Comparison of ENCODE assay signal across 8 cellular contexts in genomic region chr2:236177604-236177966, GRCh38. TPM values are rescaled to one million over a fixed set of nuclear protein-coding genes. Genes with fewer than 3 reads are reported as not detected.
DNase-seq lines count a peak whose midpoint lies in the region; ATAC-seq, FAIRE-seq and TF ChIP-seq lines count a peak whose summit lies in the region.

No MANE protein-coding gene starts in this region.

- CTCF ChIA-PET in MCF 10A (lab: Yijun Ruan, JAX), result interaction anchor here (0.6 to 5.3 kb wide), 9 partner anchors 9 to 412 kb away, joined by 3 to 52 read pairs (median 3); no protein-coding TSS in a partner anchor

- peaks cover 3 to 8% of the 10 kb centered on the region in 2 donors for H3K4me1 ChIP-seq in breast epithelium
- H3K4me1 ChIP-seq in small intestine (ENCODE audit: control insufficient read depth in 2 of 2, insufficient read depth in 1 of 2, low read depth in 1 of 2, low read length in 1 of 2), result no peaks in the 10 kb centered on the region

- no peak for TF ChIP-seq POLR2A in breast epithelium (IDR thresholded peaks at IDR 0.05)

- peaks cover 14% of the 10 kb centered on the region for H3K27me3 Mint-ChIP-seq in MCF 10A (ENCODE audit: insufficient read depth, unreplicated experiment)

- FAIRE-seq in small intestine (lab: Jason Lieb, UNC), result no peak

- no peaks in the 10 kb centered on the region for H3K36me3 ChIP-seq in breast epithelium
- H3K36me3 ChIP-seq in small intestine (ENCODE audit: control insufficient read depth in 2 of 2, insufficient read depth in 2 of 2, low read length in 2 of 2), result no peaks in the 10 kb centered on the region

- no peak overlapping the region for H3K27ac Mint-ChIP-seq in MCF 10A (ENCODE audit: low read depth, unreplicated experiment)

- DNase-seq in breast epithelium (ENCODE audit: low spot score in 2 of 2), result no peak
- no peak for DNase-seq in MCF 10A (ENCODE audit: unreplicated experiment)
- DNase-seq in SKM-1 treated with dmso at 0.1 percent for 144 hours (lab: John Stamatoyannopoulos, UW; ENCODE audit: unreplicated experiment), result peak; percentile 51
- peak; percentile 59 for DNase-seq in germinal center (ENCODE audit: low spot score)
- DNase-seq in small intestine, result peak; percentile 19
- DNase-seq in medulla oblongata (ENCODE audit: extremely low spot score), result no peak

- H3K27ac ChIP-seq in breast epithelium, result no peak overlapping the region
- no peak overlapping the region for H3K27ac ChIP-seq in small intestine (ENCODE audit: low read depth in 1 of 2, low read length in 1 of 2)

- H3K9me3 ChIP-seq in breast epithelium, result no peaks in the 10 kb centered on the region
- H3K9me3 ChIP-seq in small intestine (ENCODE audit: control insufficient read depth, low read depth), result no peaks in the 10 kb centered on the region

- intact Hi-C loops in breast epithelium (cut with DNase I; ENCODE audit: low total_unique reads) (loop anchor here (10.0 kb wide), 1 partner anchor 413 kb away; no protein-coding TSS in a partner anchor), MCF 10A (cut with micrococcal nuclease) (no loop called here)

- H3K4me3 Mint-ChIP-seq in MCF 10A (ENCODE audit: unreplicated experiment), result no peak overlapping the region

- H3K9me3 Mint-ChIP-seq in MCF 10A (ENCODE audit: unreplicated experiment), result no peaks in the 10 kb centered on the region

- WGBS in small intestine, 3 donors, result 8 to 14% (median 13%) methylated on average over 20 of the region's 20 CpGs

- BruUV-seq in MCF 10A (replicated peaks; lab: Mats Ljungman, UMichigan), result no TSS peak

- no peak for TF ChIP-seq CTCF in breast epithelium (IDR thresholded peaks at IDR 0.05)
- TF ChIP-seq CTCF in MCF 10A (IDR thresholded peaks at IDR 0.05; ENCODE audit: unreplicated experiment), result no peak

- ATAC-seq in HG02885 (IDR thresholded peaks at IDR 0.05; ENCODE audit: poor library complexity, unreplicated experiment) (no peak), HG03439 (IDR thresholded peaks at IDR 0.05; ENCODE audit: unreplicated experiment) (no peak)

- H3K4me1 Mint-ChIP-seq in MCF 10A (ENCODE audit: insufficient read depth, unreplicated experiment), result peaks cover 13% of the 10 kb centered on the region

- POLR2A ChIA-PET in MCF 10A (lab: Yijun Ruan, JAX), result no interaction called here

- H3K4me3 ChIP-seq in breast epithelium (peak overlapping the region in 2 of 3 donors; percentile 28 to 51), small intestine (ENCODE audit: low read depth in 1 of 2, low read length in 2 of 2) (no peak overlapping the region)

- no peaks in the 10 kb centered on the region for H3K36me3 Mint-ChIP-seq in MCF 10A (ENCODE audit: insufficient read depth, unreplicated experiment)

- peaks cover 8 to 79% of the 10 kb centered on the region in 2 donors for H3K27me3 ChIP-seq in breast epithelium
- peaks cover 19 to 34% of the 10 kb centered on the region in 2 donors for H3K27me3 ChIP-seq in small intestine (ENCODE audit: control insufficient read depth in 2 of 2, insufficient read depth in 2 of 2, low read length in 2 of 2)

RNA-seq across cellular contexts. Expression of gene GBX2, which starts 9.4 kb away (rescaled TPM):
- total RNA-seq in breast epithelium, result not detected
- not detected in 2 replicates for total RNA-seq in MCF 10A (2022)
- not detected for polyA plus RNA-seq in small intestine

Comparison
In these comparisons a context has a peak if more than half of its experiments do, and no peak if none do; other contexts are left out.
1. DNase-seq: peak in SKM-1 treated with dmso at 0.1 percent for 144 hours (single experiment), germinal center (single experiment) and small intestine (single experiment); none in breast epithelium (0 of 2), MCF 10A (single experiment) and medulla oblongata (single experiment).
2. H3K4me3 ChIP-seq: peak in breast epithelium (2 of 3); none in small intestine (0 of 2).